Comparison of ENCODE assay signal across 32 cellular contexts in the genomic region with DNA sequence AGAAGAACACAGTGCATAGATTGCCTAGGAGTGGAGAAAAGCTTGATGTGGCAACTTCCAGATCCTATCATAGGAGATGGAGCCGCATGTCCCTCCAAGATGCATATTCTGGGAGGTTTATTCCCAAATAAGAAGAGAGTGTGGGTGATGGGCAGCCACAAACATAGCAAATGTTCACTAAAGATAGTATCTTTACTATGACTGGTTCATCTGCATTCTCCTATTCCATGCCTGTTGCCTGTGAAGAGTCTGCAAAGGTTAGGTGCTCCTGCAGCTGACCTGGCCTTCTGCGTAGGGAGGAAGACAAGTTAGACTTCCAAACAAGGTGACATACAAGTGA. TPM values are rescaled to one million over a fixed set of nuclear protein-coding genes. Genes with fewer than 3 reads are reported as not detected.
DNase-seq lines count a peak whose midpoint lies in the region; ATAC-seq and TF ChIP-seq lines count a peak whose summit lies in the region.
"Had no signal": no experiment of that assay in that cellular context is flagged by ENCODE, and none has a peak within 500 bp of the region (broad histone marks: within the 10 kb centered on the region; RNA-seq: fewer than 3 reads in every experiment).

No MANE protein-coding gene starts in this region.

- H4K91ac ChIP-seq in trophoblast cell (ENCODE audit: low read depth, low read length): no peak overlapping the region

- H3K4me2 ChIP-seq in trophoblast cell (ENCODE audit: low read length): no peak overlapping the region
- H3K4me2 ChIP-seq: BLaER1, KMS-11 had no signal

- no CpG with 5 or more reads among the region's 2 CpGs for WGBS in trophoblast cell (ENCODE audit: extremely low coverage, insufficient coverage, insufficient read length)

- H2BK12ac ChIP-seq in trophoblast cell (ENCODE audit: low read length): no peak overlapping the region

- no peak for ATAC-seq in mucosa of descending colon
- ATAC-seq: activated naive CD8-positive, alpha-beta T cell treated with anti-CD3 and anti-CD28 coated beads, Interleukin-2, amount 50 U/mL, for 24 hours; lower lobe of right lung; right lobe of liver; stimulated activated naive B cell treated with anti-CD40 and anti-IgM and Interleukin-4, amounts not matched to agents 10 μg/mL and 1 μg/mL and 100 μg/mL, for 72 hours had no signal

- intact Hi-C loops in cardiac septum (cut with DNase I): no loop called here
- intact Hi-C loops in mucosa of descending colon (cut with DNase I, micrococcal nuclease): no loop called here

- H2AK5ac ChIP-seq in trophoblast cell (ENCODE audit: low read length): no peak overlapping the region

- in situ Hi-C loops in ACHN (cut with HindIII; ENCODE audit: low pct_ligation_motif_present, low pct_unique_long_range_greater_than_20kb, low sequenced_read_pairs): loop anchor here (10.0 kb wide), 1 partner anchor 335 kb away; no protein-coding TSS in a partner anchor

- H2BK5ac ChIP-seq in trophoblast cell (ENCODE audit: low read depth, low read length, poor library complexity): no peak overlapping the region

- H3K9ac ChIP-seq in trophoblast cell (ENCODE audit: low read length): no peak overlapping the region
- H3K9ac ChIP-seq: BLaER1, KMS-11 had no signal

- H3K14ac ChIP-seq in trophoblast cell (ENCODE audit: low read length): no peak overlapping the region

- DNase-seq in right atrium auricular region (ENCODE audit: low spot score) (no peak), cardiac septum (ENCODE audit: low spot score) (no peak), caudate nucleus (lab: John Stamatoyannopoulos, UW) (no peak), trophoblast cell (peak; percentile 30 to 75), NCI-H2107 treated with DMSO at 0.1 percent for 48 hours (lab: John Stamatoyannopoulos, UW; ENCODE audit: unreplicated experiment) (no peak), COLO668 (lab: John Stamatoyannopoulos, UW; ENCODE audit: unreplicated experiment) (no peak), mucosa of descending colon (no peak), ACHN (no peak)
- DNase-seq: activated CD4-positive, alpha-beta T cell treated with anti-CD3 and anti-CD28 coated beads, Interleukin-2, amount 50 U/mL, for 48 hours; activated CD4-positive, CD25-positive, alpha-beta regulatory T cell; activated CD8-positive, alpha-beta memory T cell treated with anti-CD3 and anti-CD28 coated beads, Interleukin-2, amount 50 U/mL, for 48 hours; activated naive CD8-positive, alpha-beta T cell treated with anti-CD3 and anti-CD28 coated beads, Interleukin-2, amount 50 U/mL, for 24 hours; Caco-2; effector memory CD4-positive, alpha-beta T cell; GF-D8; H9; head of caudate nucleus; lower lobe of right lung; MM.1S; NCI-H2029; NCI-H345; NCI-H748 treated with DMSO at 0.1 percent for 48 hours; right lobe of liver; stimulated activated CD4-positive, alpha-beta T cell treated with anti-CD3 and anti-CD28 coated beads, Interleukin-4, amount 100 ng/mL, for 4 hours; stimulated activated naive B cell treated with anti-CD40 and anti-IgM and Interleukin-4, amounts not matched to agents 10 μg/mL and 1 μg/mL and 100 μg/mL, for 72 hours; T-helper 1 cell had no signal

- peaks cover 0 to 12% of the 10 kb centered on the region in 2 donors for H3K4me1 ChIP-seq in right atrium auricular region
- peaks cover 7 to 14% of the 10 kb centered on the region in 2 experiments for H3K4me1 ChIP-seq in trophoblast cell (ENCODE audit: control insufficient read depth in 1 of 2, insufficient read depth in 2 of 2, low read length in 2 of 2)
- no peaks in the 10 kb centered on the region for H3K4me1 ChIP-seq in mucosa of descending colon (ENCODE audit: low read depth)
- H3K4me1 ChIP-seq: BLaER1 had no signal

- no peak overlapping the region for H4K12ac ChIP-seq in trophoblast cell (ENCODE audit: low read depth, low read length)

- H3K18ac ChIP-seq in trophoblast cell (ENCODE audit: low read length): no peak overlapping the region

- no peak overlapping the region for H3K23ac ChIP-seq in trophoblast cell (ENCODE audit: low read length)

- H3K27me3 ChIP-seq in right atrium auricular region (no peaks in the 10 kb centered on the region), trophoblast cell (ENCODE audit: insufficient read depth, low read length) (no peaks in the 10 kb centered on the region)
- H3K27me3 ChIP-seq: BLaER1, right lobe of liver had no signal

- no peaks in the 10 kb centered on the region for H3K79me1 ChIP-seq in trophoblast cell (ENCODE audit: low read length)

- peak overlapping the region; percentile 68 to 84 for H3K27ac ChIP-seq in right atrium auricular region
- H3K27ac ChIP-seq in caudate nucleus (ENCODE audit: low read depth, low read length): peak overlapping the region; percentile 9
- H3K27ac ChIP-seq in trophoblast cell (ENCODE audit: low read depth, low read length): no peak overlapping the region
- H3K27ac ChIP-seq: BLaER1, KMS-11, lower lobe of right lung, right lobe of liver had no signal

- no peaks in the 10 kb centered on the region for H3K36me3 ChIP-seq in right atrium auricular region
- no peaks in the 10 kb centered on the region for H3K36me3 ChIP-seq in trophoblast cell (ENCODE audit: control insufficient read depth in 1 of 2, insufficient read depth in 2 of 2, low read length in 2 of 2)
- no peaks in the 10 kb centered on the region for H3K36me3 ChIP-seq in mucosa of descending colon (ENCODE audit: low read depth)
- H3K36me3 ChIP-seq: BLaER1, lower lobe of right lung, right lobe of liver, thoracic aorta had no signal

- H3K4me3 ChIP-seq in right atrium auricular region: no peak overlapping the region
- H3K4me3 ChIP-seq in trophoblast cell (ENCODE audit: low read depth, low read length): no peak overlapping the region
- H3K4me3 ChIP-seq in mucosa of descending colon: no peak overlapping the region
- H3K4me3 ChIP-seq: BLaER1, lower lobe of right lung, right lobe of liver, thoracic aorta had no signal

- TF ChIP-seq CTCF in right atrium auricular region (IDR thresholded peaks at IDR 0.05) (no peak), mucosa of descending colon (IDR thresholded peaks at IDR 0.05) (no peak)

- H2AFZ ChIP-seq in trophoblast cell (ENCODE audit: insufficient read depth, low read length, poor library complexity): no peak overlapping the region

- H4K8ac ChIP-seq in trophoblast cell (ENCODE audit: low read depth, low read length): no peak overlapping the region

- H3K9me3 ChIP-seq in right atrium auricular region (no peaks in the 10 kb centered on the region), trophoblast cell (ENCODE audit: insufficient read depth, low read depth, low read length) (no peaks in the 10 kb centered on the region), mucosa of descending colon (no peaks in the 10 kb centered on the region)
- H3K9me3 ChIP-seq: BLaER1, Caco-2, lower lobe of right lung, right lobe of liver, thoracic aorta had no signal

- H3K4ac ChIP-seq in trophoblast cell (ENCODE audit: low read depth, low read length): no peak overlapping the region

- H3K79me2 ChIP-seq in trophoblast cell (ENCODE audit: control insufficient read depth, insufficient read depth, low read length, poor library complexity): no peaks in the 10 kb centered on the region

- no peak overlapping the region for H2BK120ac ChIP-seq in trophoblast cell (ENCODE audit: insufficient read depth, low read length, poor library complexity)

RNA-seq across cellular contexts. Expression of a gene that starts 14.5 kb away (rescaled TPM):
- total RNA-seq in right atrium auricular region (not detected), cardiac septum (not detected), mucosa of descending colon (not detected)
- not detected in 2 replicates for polyA plus RNA-seq in trophoblast cell (2013)
- total RNA-seq: Caco-2, H9, HT1080, lower lobe of right lung, mucosa of gallbladder, posterior vena cava, right lobe of liver, thoracic aorta had no signal

RNA-seq across cellular contexts. Expression of a gene that starts 47.9 kb away (rescaled TPM):
- 10 to 100 TPM; 19.0 to 32.3 TPM for total RNA-seq in right atrium auricular region
- 21.6 TPM for total RNA-seq in cardiac septum
- polyA plus RNA-seq in trophoblast cell (2013): 8.0 and 8.4 TPM in 2 replicates
- total RNA-seq in mucosa of descending colon: 10 to 100 TPM in 2 of 3 donors, 1 to 10 TPM in 1; 8.8 to 22.8 (median 13.2) TPM

RNA-seq across cellular contexts. Expression of a gene that starts 48.0 kb away (rescaled TPM):
- total RNA-seq in right atrium auricular region (10 to 100 TPM; 28.7 to 44.9 TPM), cardiac septum (43.5 TPM), mucosa of descending colon (10 to 100 TPM in 1 of 3 donors, 1 to 10 TPM in 1, under 1 TPM in 1; 0.93 to 13.6 (median 2.9) TPM)
- 4.5 and 5.7 TPM in 2 replicates for polyA plus RNA-seq in trophoblast cell (2013)

Comparison
In these comparisons a context has a peak if more than half of its experiments do, and no peak if none do; other contexts are left out.
1. DNase-seq: peak in trophoblast cell (2 of 2); none in right atrium auricular region (single experiment), cardiac septum (single experiment), caudate nucleus (0 of 61), NCI-H2107 treated with DMSO at 0.1 percent for 48 hours (single experiment), COLO668 (single experiment), mucosa of descending colon (0 of 3) and ACHN (single experiment).